In the genomic region with DNA sequence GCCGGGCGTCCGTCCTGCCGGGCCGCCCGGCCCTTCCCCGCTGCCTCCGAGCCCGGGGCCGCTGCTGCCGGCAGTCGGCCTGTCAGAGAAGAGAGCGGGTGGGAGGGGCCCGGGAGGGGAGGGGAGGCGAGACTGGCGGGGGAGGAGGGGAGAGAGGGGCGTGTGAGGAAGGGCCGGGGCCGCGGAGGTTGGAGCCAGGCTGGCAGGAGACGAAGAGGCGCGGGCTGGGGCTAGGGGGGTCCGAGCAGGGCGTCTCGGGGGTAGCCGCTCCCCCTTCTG, we compare ENCODE assay signal across 8 cellular contexts. TPM values are rescaled to one million over a fixed set of nuclear protein-coding genes. Genes with fewer than 3 reads are reported as not detected.
DNase-seq lines count a peak whose midpoint lies in the region; ATAC-seq and TF ChIP-seq lines count a peak whose summit lies in the region.

No MANE protein-coding gene starts in this region.

- peak overlapping the region; percentile 94 to 99 (median 97) for H3K4me3 Mint-ChIP-seq in CD4-positive, CD25-positive, alpha-beta regulatory T cell

- peak in 1 of 2 donors; percentile 37 for ATAC-seq in CD4-positive, CD25-positive, alpha-beta regulatory T cell (ENCODE audit: low read depth in 2 of 2)
- ATAC-seq in HG03196 (IDR thresholded peaks at IDR 0.05; ENCODE audit: unreplicated experiment), result peak; percentile 22

- H3K36me3 Mint-ChIP-seq in CD4-positive, CD25-positive, alpha-beta regulatory T cell, result peaks cover 7% of the 10 kb centered on the region

- peaks cover 5% of the 10 kb centered on the region for H3K27me3 Mint-ChIP-seq in CD4-positive, CD25-positive, alpha-beta regulatory T cell

- H3K27ac Mint-ChIP-seq in CD4-positive, CD25-positive, alpha-beta regulatory T cell, result peak overlapping the region; percentile 91 to 95 (median 94)

- H3K27me3 ChIP-seq in CD4-positive, CD25-positive, alpha-beta regulatory T cell (ENCODE audit: control insufficient read depth, insufficient read depth, low read length), result no peaks in the 10 kb centered on the region
- H3K27me3 ChIP-seq in esophagus squamous epithelium (no peaks in the 10 kb centered on the region), osteoblast (ENCODE audit: insufficient read depth, low read length) (no peaks in the 10 kb centered on the region)

- H3K36me3 ChIP-seq in CD4-positive, CD25-positive, alpha-beta regulatory T cell (ENCODE audit: control insufficient read depth, insufficient read depth, low read length), result peaks cover 5% of the 10 kb centered on the region
- H3K36me3 ChIP-seq in esophagus squamous epithelium (peaks cover 0 to 3% (median 0%) of the 10 kb centered on the region in 3 donors), osteoblast (ENCODE audit: insufficient read depth, low read length) (peaks cover 2% of the 10 kb centered on the region)

- peaks cover 5% of the 10 kb centered on the region for H4K20me1 ChIP-seq in osteoblast (ENCODE audit: insufficient read depth, low read length)

- H3K9me3 Mint-ChIP-seq in CD4-positive, CD25-positive, alpha-beta regulatory T cell, result no peaks in the 10 kb centered on the region

- no peak overlapping the region for H3K4me3 ChIP-seq in CD4-positive, CD25-positive, alpha-beta regulatory T cell (ENCODE audit: low read depth, low read length)
- H3K4me3 ChIP-seq in WI38 (ENCODE audit: low read depth, low read length) (peak overlapping the region; percentile 89), esophagus squamous epithelium (peak overlapping the region; percentile 91 to 100 (median 100)), osteoblast (ENCODE audit: insufficient read depth, low read length) (peak overlapping the region; percentile 81)

- peaks cover 31% of the 10 kb centered on the region for H3K4me1 ChIP-seq in CD4-positive, CD25-positive, alpha-beta regulatory T cell (ENCODE audit: control insufficient read depth, insufficient read depth, low read length, poor library complexity, severe bottlenecking)
- H3K4me1 ChIP-seq in esophagus squamous epithelium (peaks cover 4 to 53% (median 31%) of the 10 kb centered on the region in 3 donors), osteoblast (ENCODE audit: insufficient read depth, low read length) (peaks cover 24% of the 10 kb centered on the region)

- no peak for TF ChIP-seq POLR2A in esophagus squamous epithelium (IDR thresholded peaks at IDR 0.05)

- peak overlapping the region; percentile 98 for H3K27ac ChIP-seq in CD4-positive, CD25-positive, alpha-beta regulatory T cell (ENCODE audit: insufficient read depth, low read length, poor library complexity, severe bottlenecking)
- H3K27ac ChIP-seq in esophagus squamous epithelium (peak overlapping the region; percentile 98 to 100 (median 99)), osteoblast (ENCODE audit: low read depth, low read length) (peak overlapping the region; percentile 66)

- H3K4me2 ChIP-seq in osteoblast (ENCODE audit: insufficient read depth, low read length), result peak overlapping the region; percentile 100

- H3K9me3 ChIP-seq in CD4-positive, CD25-positive, alpha-beta regulatory T cell (ENCODE audit: control insufficient read depth in 2 of 2, low read length in 2 of 2), result no peaks in the 10 kb centered on the region
- no peaks in the 10 kb centered on the region for H3K9me3 ChIP-seq in esophagus squamous epithelium
- no peaks in the 10 kb centered on the region for H3K9me3 ChIP-seq in osteoblast (ENCODE audit: low read depth, low read length)

- peaks cover 24 to 67% (median 30%) of the 10 kb centered on the region in 4 donors for H3K4me1 Mint-ChIP-seq in CD4-positive, CD25-positive, alpha-beta regulatory T cell

- no peak for DNase-seq in CD4-positive, CD25-positive, alpha-beta regulatory T cell
- DNase-seq in GM19240 (ENCODE audit: insufficient read length, low spot score), result peak; percentile 23
- no peak for DNase-seq in esophagus squamous epithelium (lab: John Stamatoyannopoulos, UW)
- DNase-seq in osteoblast (ENCODE audit: insufficient read length, low spot score, missing footprints), result no peak
- DNase-seq in putamen (ENCODE audit: low spot score), result no peak
- no peak for DNase-seq in A172 (ENCODE audit: low spot score)

- WGBS in esophagus squamous epithelium, 2 donors, result 0% methylated on average over 1 of the region's 27 CpGs; no CpG with 5 or more reads in 1 of the 2 donors

- H2AFZ ChIP-seq in osteoblast (ENCODE audit: low read length), result peak overlapping the region; percentile 51

- no peak for TF ChIP-seq CTCF in WI38 (IDR thresholded peaks at IDR 0.05; ENCODE audit: low read depth, low read length)
- TF ChIP-seq CTCF in esophagus squamous epithelium (IDR thresholded peaks at IDR 0.05), result no peak
- no peak for TF ChIP-seq CTCF in osteoblast (IDR thresholded peaks at IDR 0.05; ENCODE audit: extremely low read depth, low read depth, low read length)

- peaks cover 30% of the 10 kb centered on the region for H3K79me2 ChIP-seq in osteoblast (ENCODE audit: insufficient read depth, low read length)

- intact Hi-C loops in esophagus squamous epithelium (cut with DNase I), result no loop called here

RNA-seq across cellular contexts. Expression of a gene that starts 0.6 kb away (rescaled TPM):
- total RNA-seq in CD4-positive, CD25-positive, alpha-beta regulatory T cell, result 126 TPM
- polyA plus RNA-seq in CD4-positive, CD25-positive, alpha-beta regulatory T cell, result 10 to 100 TPM; 59.5 to 69.2 (median 65.1) TPM
- total RNA-seq in esophagus squamous epithelium, result 10 to 100 TPM in 1 of 4 donors, 1 to 10 TPM in 3; 2.7 to 28.4 (median 7.9) TPM
- total RNA-seq in osteoblast, result 35.8 and 38.3 TPM in 2 replicates
- total RNA-seq in A172 (2014; rRNA removed; shearing (Covaris generic)), result 7.1 and 9.6 TPM in 2 replicates
